In genomic region chr11:65662802-65663633, GRCh38 we compare ENCODE assay signal across 8 cellular contexts. TPM values are rescaled to one million over a fixed set of nuclear protein-coding genes. Genes with fewer than 3 reads are reported as not detected.
A peak's percentile ranks its signal among the peaks of the same experiment; 100 is the strongest.
DNase-seq lines count a peak whose midpoint lies in the region; ATAC-seq and TF ChIP-seq lines count a peak whose summit lies in the region.

RELA (minus strand) TSS chr11:65662916; CDS start chr11:65662832, 84 bp downstream.

- peaks cover 49% of the 10 kb centered on the region for H3K4me1 Mint-ChIP-seq in activated T-cell treated with anti-CD3 and anti-CD28 coated beads, Interleukin-2, amount 50 U/mL, for 24 hours (ENCODE audit: low read depth)

- peak; percentile 57 for DNase-seq in DMS 273 treated with DMSO at 0.1 percent for 48 hours (lab: John Stamatoyannopoulos, UW)
- DNase-seq in activated T-cell treated with anti-CD3 and anti-CD28 coated beads, Interleukin-2, amount 50 U/mL, for 24 hours = peak; percentile 93
- DNase-seq in stimulated activated CD8-positive, alpha-beta memory T cell treated with anti-CD3 and anti-CD28 coated beads, Interleukin-7, amount 100 ng/mL, for 4 hours (ENCODE audit: low read depth in 2 of 2) = peak; percentile 77 to 91

- peak; percentile 79 for ATAC-seq in GM21423 (IDR thresholded peaks at IDR 0.05; ENCODE audit: unreplicated experiment)

- H3K9ac ChIP-seq in HUES6 (ENCODE audit: low read length) = peak within 1 kb of the TSS; percentile 95

- H3K4me3 ChIP-seq in HUES6 (ENCODE audit: low read depth, low read length) (peak within 1 kb of the TSS; percentile 95), esophagus (ENCODE audit: low read depth in 1 of 2, low read length in 2 of 2) (peak within 1 kb of the TSS; percentile 67 to 93), muscle layer of duodenum (ENCODE audit: low read depth in 1 of 2, low read length in 2 of 2) (peak within 1 kb of the TSS; percentile 86 to 99)

- peaks cover 43% of the 10 kb centered on the region for H3K36me3 Mint-ChIP-seq in activated T-cell treated with anti-CD3 and anti-CD28 coated beads, Interleukin-2, amount 50 U/mL, for 24 hours (ENCODE audit: low read depth)

- peak within 1 kb of the TSS; percentile 89 for H3K4me3 Mint-ChIP-seq in activated T-cell treated with anti-CD3 and anti-CD28 coated beads, Interleukin-2, amount 50 U/mL, for 24 hours

- peak within 1 kb of the TSS; percentile 97 for H3K27ac Mint-ChIP-seq in activated T-cell treated with anti-CD3 and anti-CD28 coated beads, Interleukin-2, amount 50 U/mL, for 24 hours

- WGBS in esophagus, 2 donors = 0 to 1% methylated on average over 82 to 91 of the region's 91 CpGs

- H3K27ac ChIP-seq in HUES6 (ENCODE audit: low read depth, low read length) (peak within 1 kb of the TSS; percentile 93), esophagus (ENCODE audit: low read depth in 2 of 2, low read length in 1 of 2) (peak within 1 kb of the TSS; percentile 99 to 100), muscle layer of duodenum (ENCODE audit: low read length) (peak within 1 kb of the TSS; percentile 98)

- no peaks in the 10 kb centered on the region for H3K9me3 ChIP-seq in HUES6 (ENCODE audit: control insufficient read depth, insufficient read depth, low read depth, low read length)
- no peaks in the 10 kb centered on the region for H3K9me3 ChIP-seq in esophagus (ENCODE audit: control insufficient read depth in 2 of 2, insufficient read depth in 1 of 2, low read depth in 1 of 2, low read length in 1 of 2)
- H3K9me3 ChIP-seq in muscle layer of duodenum (ENCODE audit: control insufficient read depth in 1 of 2, low read length in 2 of 2) = no peaks in the 10 kb centered on the region

- peaks cover 34% of the 10 kb centered on the region for H3K36me3 ChIP-seq in HUES6 (ENCODE audit: control insufficient read depth, insufficient read depth, low read length)
- H3K36me3 ChIP-seq in esophagus (ENCODE audit: control insufficient read depth in 2 of 2, insufficient read depth in 2 of 2, low read length in 1 of 2) = peaks cover 21 to 22% of the 10 kb centered on the region in 2 donors
- H3K36me3 ChIP-seq in muscle layer of duodenum (ENCODE audit: control insufficient read depth in 1 of 2, insufficient read depth in 2 of 2, low read length in 2 of 2) = peaks cover 29 to 36% of the 10 kb centered on the region in 2 donors

- H3K9me3 Mint-ChIP-seq in activated T-cell treated with anti-CD3 and anti-CD28 coated beads, Interleukin-2, amount 50 U/mL, for 24 hours = no peaks in the 10 kb centered on the region

- no peaks in the 10 kb centered on the region for H3K27me3 Mint-ChIP-seq in activated T-cell treated with anti-CD3 and anti-CD28 coated beads, Interleukin-2, amount 50 U/mL, for 24 hours

- H3K4me1 ChIP-seq in HUES6 (ENCODE audit: control insufficient read depth, insufficient read depth, low read length) (0 out of 2 replicates have a peak, but pooled peaks cover 4% of the 10 kb centered on the region), esophagus (ENCODE audit: control insufficient read depth in 2 of 2, insufficient read depth in 2 of 2, low read length in 1 of 2) (peaks cover 6% of the 10 kb centered on the region in 2 donors), muscle layer of duodenum (ENCODE audit: control insufficient read depth in 1 of 2, insufficient read depth in 2 of 2, low read length in 2 of 2) (peaks cover 9 to 15% of the 10 kb centered on the region in 2 donors)

- H3K27me3 ChIP-seq in HUES6 (ENCODE audit: control insufficient read depth, insufficient read depth, low read length) (no peaks in the 10 kb centered on the region), esophagus (ENCODE audit: control insufficient read depth in 1 of 2, insufficient read depth in 2 of 2, low read length in 2 of 2) (no peaks in the 10 kb centered on the region), muscle layer of duodenum (ENCODE audit: low read depth, low read length) (no peaks in the 10 kb centered on the region)

TF ChIP-seq in PFSK-1, 5 proteins besides CTCF, POLR2A, EP300 and RAD21:
- TF ChIP-seq TAF1 (IDR thresholded peaks at IDR 0.05; ENCODE audit: borderline replicate concordance, insufficient read depth, low read length) (peak; percentile 50; the same call in 1 of the 2 replicates), REST (IDR thresholded peaks at IDR 0.05; ENCODE audit: insufficient read depth in 1 of 2, low read depth in 2 of 2, low read length in 2 of 2) (0 out of 4 replicates have a peak, but pooled peaks of 1 of the 2 experiments have one; percentile 13), POLR2AphosphoS5 (IDR thresholded peaks at IDR 0.05; ENCODE audit: low read depth, low read length) (peak; percentile 75), FOXP2 (optimal IDR thresholded peaks at IDR 0.05; ENCODE audit: borderline replicate concordance, extremely low read depth, extremely low read length, insufficient read depth) (peak; percentile 88), SIN3A (IDR thresholded peaks at IDR 0.05; ENCODE audit: borderline replicate concordance, insufficient read depth, low read length) (0 out of 2 replicates have a peak, but pooled peaks have one; percentile 31)

RNA-seq across cellular contexts. Expression of gene RELA, which starts in this region (rescaled TPM):
- 136 TPM for polyA plus RNA-seq in PFSK-1 (2012; ENCODE audit: insufficient read length, low read depth)
- polyA plus RNA-seq in esophagus = 10 to 100 TPM; 39.6 to 40.0 TPM

Comparison
In these comparisons a context has a peak if more than half of its experiments do, and no peak if none do; other contexts are left out.
1. Peak in every context shown above with its lines: DNase-seq, ATAC-seq, H3K4me3 ChIP-seq and H3K27ac ChIP-seq.